ENCODE assay signal across 21 cellular contexts in genomic region chr19:44646049-44646416, GRCh38. TPM values are rescaled to one million over a fixed set of nuclear protein-coding genes. Genes with fewer than 3 reads are reported as not detected.
DNase-seq lines count a peak whose midpoint lies in the region; ATAC-seq, FAIRE-seq and TF ChIP-seq lines count a peak whose summit lies in the region.
"Had no signal": no experiment of that assay in that cellular context is flagged by ENCODE, and none has a peak within 500 bp of the region (broad histone marks: within the 10 kb centered on the region; RNA-seq: fewer than 3 reads in every experiment).

No MANE protein-coding gene starts in this region.

- no peaks in the 10 kb centered on the region for H3K27me3 ChIP-seq in AG04450 (ENCODE audit: control insufficient read depth, insufficient read depth, low read length)
- no peaks in the 10 kb centered on the region for H3K27me3 ChIP-seq in Panc1 (ENCODE audit: control insufficient read depth, insufficient read depth, low read length)
- no peaks in the 10 kb centered on the region for H3K27me3 ChIP-seq in right lobe of liver
- H3K27me3 ChIP-seq: ascending aorta, neutrophil had no signal

- no peak overlapping the region for H3K27ac ChIP-seq in AG04450 (ENCODE audit: low read depth, low read length)
- H3K27ac ChIP-seq in Panc1 (ENCODE audit: low read length): no peak overlapping the region
- peak overlapping the region in 2 of 3 donors; percentile 27 to 40 for H3K27ac ChIP-seq in right lobe of liver
- no peak overlapping the region for H3K27ac ChIP-seq in kidney (ENCODE audit: low read depth in 2 of 2, low read length in 2 of 2)
- H3K27ac ChIP-seq: neutrophil had no signal

- H3K9me3 ChIP-seq in AG04450 (ENCODE audit: control insufficient read depth, insufficient read depth, low read length) (no peaks in the 10 kb centered on the region; the same call in 1 of the 2 replicates), Panc1 (ENCODE audit: control insufficient read depth, insufficient read depth, low read depth, low read length) (no peaks in the 10 kb centered on the region), right lobe of liver (no peaks in the 10 kb centered on the region), kidney (ENCODE audit: control insufficient read depth in 1 of 2, low read length in 2 of 2) (no peaks in the 10 kb centered on the region)
- H3K9me3 ChIP-seq: ascending aorta, neutrophil had no signal

- peaks cover 2% of the 10 kb centered on the region for H3K36me3 ChIP-seq in Panc1 (ENCODE audit: control insufficient read depth, insufficient read depth, low read length)
- H3K36me3 ChIP-seq in right lobe of liver: peaks cover 4 to 35% (median 16%) of the 10 kb centered on the region in 4 donors
- peaks cover 10 to 11% of the 10 kb centered on the region in 2 donors for H3K36me3 ChIP-seq in kidney (ENCODE audit: control insufficient read depth in 1 of 2, insufficient read depth in 2 of 2, low read length in 2 of 2)

- no peak overlapping the region for H3K9ac ChIP-seq in kidney (ENCODE audit: low read length in 2 of 2)

- no peak for TF ChIP-seq POLR2A in right lobe of liver (IDR thresholded peaks at IDR 0.05)

- no peak for DNase-seq in AG04450 (ENCODE audit: low read depth, low spot score)
- DNase-seq in Panc1 (ENCODE audit: low read depth, low spot score): no peak
- DNase-seq in right lobe of liver: no peak
- no peak for DNase-seq in stimulated activated naive CD4-positive, alpha-beta T cell treated with Interleukin-2 at 50 U/mL for 16 hours (lab: John Stamatoyannopoulos, UW)
- DNase-seq in kidney: no peak
- DNase-seq in NCI-H2196 treated with DMSO at 0.1 percent for 48 hours (lab: John Stamatoyannopoulos, UW; ENCODE audit: unreplicated experiment): no peak
- DNase-seq: activated CD4-positive, alpha-beta T cell treated with anti-CD3 and anti-CD28 coated beads for 1 hour; CD8-positive, alpha-beta T cell; DMS79; effector CD8-positive, alpha-beta T cell; head of caudate nucleus; NCI-H1930; NCI-H446 treated with DMSO at 0.1 percent for 48 hours; retina; stimulated activated naive B cell treated with anti-CD40 and anti-IgM and Interleukin-4, amounts not matched to agents 10 μg/mL and 1 μg/mL and 100 μg/mL, for 72 hours had no signal

- intact Hi-C loops in Panc1 (cut with micrococcal nuclease; ENCODE audit: unreplicated experiment): no loop called here
- intact Hi-C loops in right lobe of liver (cut with DNase I): no loop called here
- intact Hi-C loops in kidney (cut with DNase I): no loop called here

- TSS peak; percentile 74 for BruUV-seq in Panc1 (replicated peaks; lab: Mats Ljungman, UMichigan)

- ATAC-seq in Panc1: no peak
- no peak for ATAC-seq in right lobe of liver
- ATAC-seq: CD8-positive, alpha-beta T cell; stimulated activated naive B cell treated with anti-CD40 and anti-IgM and Interleukin-4, amounts not matched to agents 10 μg/mL and 1 μg/mL and 100 μg/mL, for 72 hours had no signal

- POLR2A ChIA-PET in AG04450 (lab: Yijun Ruan, JAX) (interaction anchor here (2.4 kb wide), 1 partner anchor 20 kb away, joined by 8 read pairs; no protein-coding TSS in a partner anchor), Panc1 (lab: Charles Lee) (no interaction called here)

- H3K4me3 ChIP-seq in AG04450 (ENCODE audit: low read depth, low read length): peak overlapping the region; percentile 65
- H3K4me3 ChIP-seq in Panc1 (ENCODE audit: low read depth in 2 of 2, low read length in 2 of 2): no peak overlapping the region
- H3K4me3 ChIP-seq in right lobe of liver: peak overlapping the region in 1 of 3 donors; percentile 45
- no peak overlapping the region for H3K4me3 ChIP-seq in kidney (ENCODE audit: low read length in 2 of 2)

- CTCF ChIA-PET in AG04450 (lab: Charles Lee): interaction anchor here (2.9 kb wide), 1 partner anchor 11 kb away, joined by 9 read pairs; no protein-coding TSS in a partner anchor
- CTCF ChIA-PET in Panc1 (lab: Charles Lee): no interaction called here

- TF ChIP-seq CTCF in AG04450 (IDR thresholded peaks at IDR 0.05; ENCODE audit: low read depth, low read length): no peak
- no peak for TF ChIP-seq CTCF in Panc1 (IDR thresholded peaks at IDR 0.05)
- no peak for TF ChIP-seq CTCF in right lobe of liver (IDR thresholded peaks at IDR 0.05)
- TF ChIP-seq CTCF in kidney (IDR thresholded peaks at IDR 0.05; ENCODE audit: borderline replicate concordance, extremely low read depth, insufficient read depth): no peak

- FAIRE-seq in kidney (lab: Jason Lieb, UNC): no peak

- in situ Hi-C loops in Panc1 (cut with HindIII; ENCODE audit: low pct_unique_long_range_greater_than_20kb, low sequenced_read_pairs): no loop called here

- no peaks in the 10 kb centered on the region for H3K4me1 ChIP-seq in Panc1 (ENCODE audit: control insufficient read depth, insufficient read depth, low read length)
- peaks cover 0 to 44% (median 20%) of the 10 kb centered on the region in 4 donors for H3K4me1 ChIP-seq in right lobe of liver
- H3K4me1 ChIP-seq in kidney (ENCODE audit: control insufficient read depth in 1 of 2, insufficient read depth in 1 of 2, low read depth in 1 of 2, low read length in 2 of 2): peaks cover 15% of the 10 kb centered on the region in 2 donors

- WGBS in right lobe of liver (ENCODE audit: insufficient coverage, low coverage, low lambda C conversion rate, missing lambda C conversion rate): 96% methylated on average over 3 of the region's 3 CpGs

RNA-seq across cellular contexts. Expression of gene PVR, which starts 2.3 kb away (rescaled TPM):
- polyA plus RNA-seq in AG04450 (2011; rRNA removed) (125 and 151 TPM in 2 replicates), kidney (ENCODE audit: insufficient read depth, low read depth, low replicate concordance) (20.7 TPM)
- 148 and 175 TPM in 2 replicates for polyA minus RNA-seq in AG04450 (2011; rRNA and poly(A)+ RNA removed)
- total RNA-seq in Panc1 (2021; ENCODE audit: unreplicated experiment) (47.7 TPM), right lobe of liver (10 to 100 TPM; 26.6 to 66.6 (median 55.5) TPM), kidney (36.4 TPM)
- polyA plus RNA-seq in Panc1 (2012; ENCODE audit: insufficient read length): 39.9 TPM

RNA-seq across cellular contexts. Expression of gene CEACAM19, which starts 25.2 kb away (rescaled TPM):
- 11.3 and 13.8 TPM in 2 replicates for polyA plus RNA-seq in AG04450 (2011; rRNA removed)
- 9.1 and 11.2 TPM in 2 replicates for polyA minus RNA-seq in AG04450 (2011; rRNA and poly(A)+ RNA removed)
- total RNA-seq in Panc1 (2021; ENCODE audit: unreplicated experiment): 1.2 TPM
- polyA plus RNA-seq in Panc1 (2012; ENCODE audit: insufficient read length): 0.64 TPM
- total RNA-seq in right lobe of liver: 1 to 10 TPM; 3.3 to 9.0 (median 4.5) TPM
- total RNA-seq in kidney: 5.1 TPM
- polyA plus RNA-seq in kidney (ENCODE audit: insufficient read depth, low read depth, low replicate concordance): 5.5 TPM

RNA-seq across cellular contexts. Expression of gene IGSF23, which starts 32.7 kb away (rescaled TPM):
- 0.27 and 0.37 TPM in 2 replicates for polyA plus RNA-seq in AG04450 (2011; rRNA removed)
- polyA minus RNA-seq in AG04450 (2011; rRNA and poly(A)+ RNA removed): not detected in 2 replicates
- not detected for total RNA-seq in Panc1 (2021; ENCODE audit: unreplicated experiment)
- not detected for polyA plus RNA-seq in Panc1 (2012; ENCODE audit: insufficient read length)
- total RNA-seq in right lobe of liver: 10 to 100 TPM in 3 of 6 experiments, 1 to 10 TPM in 3; 4.4 to 15.2 (median 9.0) TPM
- total RNA-seq in kidney: not detected
- polyA plus RNA-seq in kidney (ENCODE audit: insufficient read depth, low read depth, low replicate concordance): not detected
- total RNA-seq: ascending aorta; CD8-positive, alpha-beta T cell; cerebellum; mucosa of gallbladder; RPMI7951 had no signal

RNA-seq across cellular contexts. Expression of gene CEACAM16, which starts 52.9 kb away (rescaled TPM):
- not detected in 2 replicates for polyA plus RNA-seq in AG04450 (2011; rRNA removed)
- polyA minus RNA-seq in AG04450 (2011; rRNA and poly(A)+ RNA removed): not detected in 2 replicates
- total RNA-seq in Panc1 (2021; ENCODE audit: unreplicated experiment): not detected
- polyA plus RNA-seq in Panc1 (2012; ENCODE audit: insufficient read length): not detected
- total RNA-seq in right lobe of liver: not detected
- total RNA-seq in kidney: not detected
- polyA plus RNA-seq in kidney (ENCODE audit: insufficient read depth, low read depth, low replicate concordance): not detected
- total RNA-seq: ascending aorta; CD8-positive, alpha-beta T cell; cerebellum; RPMI7951 had no signal
- polyA plus RNA-seq: liver had no signal

Comparison
In these comparisons a context has a peak if more than half of its experiments do, and no peak if none do; other contexts are left out.
1. H3K27ac ChIP-seq: peak in right lobe of liver (2 of 3); none in AG04450 (single experiment), Panc1 (single experiment) and kidney (0 of 2).